Comparison of ENCODE assay signal across 13 cellular contexts in genomic region chr3:195151402-195151801, GRCh38.
DNase-seq lines count a peak whose midpoint lies in the region; ATAC-seq and TF ChIP-seq lines count a peak whose summit lies in the region.
"Had no signal": no experiment of that assay in that cellular context is flagged by ENCODE, and none has a peak within 500 bp of the region (broad histone marks: within the 10 kb centered on the region; RNA-seq: fewer than 3 reads in every experiment).

No MANE protein-coding gene starts in this region.

- no peaks in the 10 kb centered on the region for H3K27me3 ChIP-seq in brain microvascular endothelial cell (replicated peaks)
- no peaks in the 10 kb centered on the region for H3K27me3 ChIP-seq in mesenchymal stem cell (ENCODE audit: control insufficient read depth in 1 of 2, insufficient read depth in 1 of 2, low read length in 2 of 2)
- no peaks in the 10 kb centered on the region for H3K27me3 ChIP-seq in suprapubic skin
- H3K27me3 ChIP-seq: adrenal gland had no signal

- H3K9me3 Mint-ChIP-seq in activated T-cell treated with anti-CD3 and anti-CD28 coated beads, Interleukin-2, amount 50 U/mL, for 4 hours = no peaks in the 10 kb centered on the region
- H3K9me3 Mint-ChIP-seq: naive thymus-derived CD4-positive, alpha-beta T cell had no signal

- in situ Hi-C loops in brain microvascular endothelial cell (cut with HindIII; ENCODE audit: low pct_ligation_motif_present, low sequenced_read_pairs) = no loop called here

- H3K4me3 ChIP-seq in brain microvascular endothelial cell (ENCODE audit: low read depth, low read length) (no peak overlapping the region), mesenchymal stem cell (ENCODE audit: insufficient read depth in 1 of 2, low read depth in 1 of 2, low read length in 2 of 2) (no peak overlapping the region), suprapubic skin (no peak overlapping the region)

- no peak overlapping the region for H2BK15ac ChIP-seq in mesenchymal stem cell (ENCODE audit: low read depth, poor library complexity, severe bottlenecking)

- no peak overlapping the region for H3K4ac ChIP-seq in mesenchymal stem cell (ENCODE audit: low read depth in 1 of 2, low read length in 2 of 2)

- TF ChIP-seq CTCF in brain microvascular endothelial cell (IDR thresholded peaks at IDR 0.05; ENCODE audit: low read depth, low read length, missing control alignments) (no peak), suprapubic skin (IDR thresholded peaks at IDR 0.05) (no peak)

- 83% methylated on average over 2 of the region's 3 CpGs for WGBS in mesenchymal stem cell
- 88% methylated on average over 3 of the region's 3 CpGs for WGBS in suprapubic skin

- peaks cover 41% of the 10 kb centered on the region for H3K4me1 Mint-ChIP-seq in activated T-cell treated with anti-CD3 and anti-CD28 coated beads, Interleukin-2, amount 50 U/mL, for 4 hours (ENCODE audit: low read depth)

- peaks cover 4% of the 10 kb centered on the region for H3K79me1 ChIP-seq in mesenchymal stem cell (replicated peaks; ENCODE audit: low read length, poor library complexity, severe bottlenecking)

- H3K4me2 ChIP-seq in mesenchymal stem cell (ENCODE audit: low read length, poor library complexity, severe bottlenecking) = no peak overlapping the region

- H3K36me3 Mint-ChIP-seq in activated T-cell treated with anti-CD3 and anti-CD28 coated beads, Interleukin-2, amount 50 U/mL, for 4 hours (ENCODE audit: insufficient read depth) = peaks cover 7% of the 10 kb centered on the region

- peak overlapping the region; percentile 59 for H3K4me3 Mint-ChIP-seq in activated T-cell treated with anti-CD3 and anti-CD28 coated beads, Interleukin-2, amount 50 U/mL, for 4 hours

- H2BK120ac ChIP-seq in mesenchymal stem cell (ENCODE audit: low read depth, low read length) = no peak overlapping the region

- no peak overlapping the region for H2BK5ac ChIP-seq in mesenchymal stem cell (ENCODE audit: low read depth, low read length, poor library complexity, severe bottlenecking)

- H4K91ac ChIP-seq in mesenchymal stem cell (ENCODE audit: low read length) = no peak overlapping the region

- H3K9ac ChIP-seq in mesenchymal stem cell (ENCODE audit: low read length) = peak overlapping the region; percentile 50

- H3K9me3 ChIP-seq in mesenchymal stem cell (ENCODE audit: control insufficient read depth, low read length) (no peaks in the 10 kb centered on the region), suprapubic skin (no peaks in the 10 kb centered on the region)
- H3K9me3 ChIP-seq: adrenal gland had no signal

- H2AK5ac ChIP-seq in mesenchymal stem cell (ENCODE audit: low read length, severe bottlenecking) = no peak overlapping the region

- no peak overlapping the region for H4K8ac ChIP-seq in mesenchymal stem cell (ENCODE audit: low read length)

- H3K27ac ChIP-seq in brain microvascular endothelial cell (peak overlapping the region; percentile 82), mesenchymal stem cell (ENCODE audit: low read length, poor library complexity, severe bottlenecking) (no peak overlapping the region), suprapubic skin (peak overlapping the region; percentile 60)

- no peak overlapping the region for H3K23ac ChIP-seq in mesenchymal stem cell (ENCODE audit: low read length in 2 of 2)

- H2BK12ac ChIP-seq in mesenchymal stem cell (ENCODE audit: low read length in 2 of 2) = peak overlapping the region in 1 of 2 experiments; percentile 50

- H3K36me3 ChIP-seq in brain microvascular endothelial cell (replicated peaks) = no peaks in the 10 kb centered on the region
- peaks cover 0 to 5% of the 10 kb centered on the region in 2 experiments for H3K36me3 ChIP-seq in mesenchymal stem cell (ENCODE audit: control insufficient read depth in 1 of 2, insufficient read depth in 2 of 2, low read depth in 1 of 2, low read length in 2 of 2)
- no peaks in the 10 kb centered on the region for H3K36me3 ChIP-seq in suprapubic skin
- H3K36me3 ChIP-seq: adrenal gland had no signal

- no peak overlapping the region for H3K14ac ChIP-seq in mesenchymal stem cell (ENCODE audit: low read length in 2 of 2)

- no peak for ATAC-seq in activated T-cell treated with anti-CD3 and anti-CD28 coated beads, Interleukin-2, amount 50 U/mL, for 4 hours
- no peak for ATAC-seq in HG03196 (IDR thresholded peaks at IDR 0.05; ENCODE audit: unreplicated experiment)
- ATAC-seq: activated CD4-positive, alpha-beta T cell treated with anti-CD3 and anti-CD28 coated beads for 36 hours had no signal

- H3K4me1 ChIP-seq in mesenchymal stem cell (ENCODE audit: control insufficient read depth, insufficient read depth, low read depth, low read length) (peaks cover 28% of the 10 kb centered on the region), suprapubic skin (peaks cover 78% of the 10 kb centered on the region)

- no peak overlapping the region for H3K18ac ChIP-seq in mesenchymal stem cell (ENCODE audit: low read depth in 1 of 2, low read length in 2 of 2)

- no peak for TF ChIP-seq EP300 in suprapubic skin (IDR thresholded peaks at IDR 0.05)

- no peaks in the 10 kb centered on the region for H3K27me3 Mint-ChIP-seq in activated T-cell treated with anti-CD3 and anti-CD28 coated beads, Interleukin-2, amount 50 U/mL, for 4 hours (ENCODE audit: low read depth)

- DNase-seq in activated T-cell treated with anti-CD3 and anti-CD28 coated beads, Interleukin-2, amount 50 U/mL, for 4 hours = no peak
- no peak for DNase-seq in activated T-cell treated with anti-CD3 and anti-CD28 coated beads, Interleukin-2, amount 50 U/mL, for 1 hour
- DNase-seq in brain microvascular endothelial cell (no peak), mesenchymal stem cell (no peak), suprapubic skin (ENCODE audit: low spot score in 2 of 2) (no peak), SW480 (ENCODE audit: low spot score) (no peak), UCSD-AML1 (lab: John Stamatoyannopoulos, UW; ENCODE audit: unreplicated experiment) (no peak)
- DNase-seq: activated CD4-positive, alpha-beta T cell treated with anti-CD3 and anti-CD28 coated beads for 36 hours; activated T-cell treated with anti-CD3 and anti-CD28 coated beads for 4 hours; naive thymus-derived CD4-positive, alpha-beta T cell; NCI-H1092 had no signal

- H2AFZ ChIP-seq in mesenchymal stem cell (ENCODE audit: low read depth, low read length) = no peak overlapping the region

- no peak for TF ChIP-seq POLR2A in suprapubic skin (IDR thresholded peaks at IDR 0.05)
